Comparison of ENCODE assay signal across 1 cellular context in genomic region chr19:16156904-16157303, GRCh38.
TF ChIP-seq lines count a peak whose summit lies in the region.

No MANE protein-coding gene starts in this region.

TF ChIP-seq in K562, 482 proteins besides CTCF, POLR2A, EP300 and RAD21:
- TF ChIP-seq, protein P1, sequence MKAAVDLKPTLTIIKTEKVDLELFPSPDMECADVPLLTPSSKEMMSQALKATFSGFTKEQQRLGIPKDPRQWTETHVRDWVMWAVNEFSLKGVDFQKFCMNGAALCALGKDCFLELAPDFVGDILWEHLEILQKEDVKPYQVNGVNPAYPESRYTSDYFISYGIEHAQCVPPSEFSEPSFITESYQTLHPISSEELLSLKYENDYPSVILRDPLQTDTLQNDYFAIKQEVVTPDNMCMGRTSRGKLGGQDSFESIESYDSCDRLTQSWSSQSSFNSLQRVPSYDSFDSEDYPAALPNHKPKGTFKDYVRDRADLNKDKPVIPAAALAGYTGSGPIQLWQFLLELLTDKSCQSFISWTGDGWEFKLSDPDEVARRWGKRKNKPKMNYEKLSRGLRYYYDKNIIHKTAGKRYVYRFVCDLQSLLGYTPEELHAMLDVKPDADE (conservative IDR thresholded peaks at IDR 0.05; ENCODE audit: control insufficient read depth, low read depth, low read length) = no peak
- TF ChIP-seq KHSRP (IDR thresholded peaks at IDR 0.05) (no peak), MED1 (CRISPR knock-in tag; IDR thresholded peaks at IDR 0.05; ENCODE audit: borderline replicate concordance) (no peak)
- TF ChIP-seq, protein P2, sequence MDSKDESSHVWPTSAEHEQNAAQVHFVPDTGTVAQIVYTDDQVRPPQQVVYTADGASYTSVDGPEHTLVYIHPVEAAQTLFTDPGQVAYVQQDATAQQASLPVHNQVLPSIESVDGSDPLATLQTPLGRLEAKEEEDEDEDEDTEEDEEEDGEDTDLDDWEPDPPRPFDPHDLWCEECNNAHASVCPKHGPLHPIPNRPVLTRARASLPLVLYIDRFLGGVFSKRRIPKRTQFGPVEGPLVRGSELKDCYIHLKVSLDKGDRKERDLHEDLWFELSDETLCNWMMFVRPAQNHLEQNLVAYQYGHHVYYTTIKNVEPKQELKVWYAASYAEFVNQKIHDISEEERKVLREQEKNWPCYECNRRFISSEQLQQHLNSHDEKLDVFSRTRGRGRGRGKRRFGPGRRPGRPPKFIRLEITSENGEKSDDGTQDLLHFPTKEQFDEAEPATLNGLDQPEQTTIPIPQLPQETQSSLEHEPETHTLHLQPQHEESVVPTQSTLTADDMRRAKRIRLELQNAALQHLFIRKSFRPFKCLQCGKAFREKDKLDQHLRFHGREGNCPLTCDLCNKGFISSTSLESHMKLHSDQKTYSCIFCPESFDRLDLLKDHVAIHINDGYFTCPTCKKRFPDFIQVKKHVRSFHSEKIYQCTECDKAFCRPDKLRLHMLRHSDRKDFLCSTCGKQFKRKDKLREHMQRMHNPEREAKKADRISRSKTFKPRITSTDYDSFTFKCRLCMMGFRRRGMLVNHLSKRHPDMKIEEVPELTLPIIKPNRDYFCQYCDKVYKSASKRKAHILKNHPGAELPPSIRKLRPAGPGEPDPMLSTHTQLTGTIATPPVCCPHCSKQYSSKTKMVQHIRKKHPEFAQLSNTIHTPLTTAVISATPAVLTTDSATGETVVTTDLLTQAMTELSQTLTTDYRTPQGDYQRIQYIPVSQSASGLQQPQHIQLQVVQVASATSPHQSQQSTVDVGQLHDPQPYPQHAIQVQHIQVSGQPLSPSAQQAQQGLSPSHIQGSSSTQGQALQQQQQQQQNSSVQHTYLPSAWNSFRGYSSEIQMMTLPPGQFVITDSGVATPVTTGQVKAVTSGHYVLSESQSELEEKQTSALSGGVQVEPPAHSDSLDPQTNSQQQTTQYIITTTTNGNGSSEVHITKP (IDR thresholded peaks at IDR 0.05; ENCODE audit: partially characterized antibody) = peak; percentile 87
